Comparison of ENCODE assay signal across 8 cellular contexts in the genomic region with DNA sequence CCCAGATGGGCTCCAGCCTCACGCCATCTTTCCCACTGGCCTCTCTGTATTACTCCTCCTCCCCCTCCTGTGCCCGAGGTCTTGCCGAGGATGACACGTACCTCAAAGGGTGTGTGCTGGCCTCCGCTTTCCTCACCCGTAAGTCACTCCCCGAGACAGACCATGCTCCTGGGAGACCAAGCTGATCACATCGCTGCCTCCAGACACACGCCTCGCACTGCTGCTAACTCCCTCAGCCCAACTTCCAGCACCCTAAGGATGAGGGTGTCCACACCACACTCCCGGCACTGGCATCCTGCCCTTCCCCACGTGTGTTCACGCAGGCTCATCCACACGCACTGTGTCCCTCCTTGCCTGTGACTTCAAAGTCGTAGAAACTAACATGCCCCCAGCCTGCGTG.
"Had no signal": no experiment of that assay in that cellular context is flagged by ENCODE, and none has a peak within 500 bp of the region (broad histone marks: within the 10 kb centered on the region; RNA-seq: fewer than 3 reads in every experiment).

No MANE protein-coding gene starts in this region.

- H3K4me1 ChIP-seq: prostate gland, right lobe of liver had no signal

- H3K9me3 ChIP-seq: prostate gland, right lobe of liver, testis, upper lobe of right lung had no signal

- H3K4me3 ChIP-seq: coronary artery, prostate gland, right lobe of liver, testis, upper lobe of right lung had no signal

- FAIRE-seq: frontal cortex had no signal

- H3K36me3 ChIP-seq: prostate gland had no signal

- ATAC-seq: activated CD4-positive, alpha-beta T cell treated with anti-CD3 and anti-CD28 coated beads for 36 hours had no signal

- H3K27ac ChIP-seq: coronary artery, prostate gland, right lobe of liver, testis, upper lobe of right lung, VCaP had no signal

- H3K27me3 ChIP-seq: right lobe of liver, testis, upper lobe of right lung had no signal
